ENCODE assay signal across 8 cellular contexts in genomic region chr14:30355431-30355913, GRCh38.
DNase-seq lines count a peak whose midpoint lies in the region; ATAC-seq and TF ChIP-seq lines count a peak whose summit lies in the region.

No MANE protein-coding gene starts in this region.

- no peak overlapping the region for H3K27ac Mint-ChIP-seq in type B pancreatic cell

- peaks cover 2% of the 10 kb centered on the region for H3K27me3 Mint-ChIP-seq in type B pancreatic cell

- no peak for TF ChIP-seq CTCF in fibroblast of mammary gland (conservative IDR thresholded peaks at IDR 0.05; ENCODE audit: control insufficient read depth, insufficient read depth, low read depth, low read length)
- no peak for TF ChIP-seq CTCF in type B pancreatic cell (conservative IDR thresholded peaks at IDR 0.05)

- H3K9me3 Mint-ChIP-seq in type B pancreatic cell = no peaks in the 10 kb centered on the region

- DNase-seq in fibroblast of mammary gland (ENCODE audit: low read depth) = peak; percentile 4
- no peak for DNase-seq in NCI-H1105 treated with DMSO at 0.1 percent for 48 hours (lab: John Stamatoyannopoulos, UW)
- no peak for DNase-seq in type B pancreatic cell (ENCODE audit: extremely low spot score, unreplicated experiment)
- no peak for DNase-seq in cortex of kidney (lab: John Stamatoyannopoulos, UW)
- no peak for DNase-seq in NCI-H526 (lab: John Stamatoyannopoulos, UW)

- no peak overlapping the region for H3K4me3 ChIP-seq in fibroblast of mammary gland (ENCODE audit: control insufficient read depth, low read depth, low read length)

- H3K4me1 Mint-ChIP-seq in type B pancreatic cell (ENCODE audit: unreplicated experiment) = peaks cover 14% of the 10 kb centered on the region

- H3K4me3 Mint-ChIP-seq in type B pancreatic cell = no peak overlapping the region

- peaks cover 1% of the 10 kb centered on the region for H3K36me3 Mint-ChIP-seq in type B pancreatic cell

- ATAC-seq in GM18517 (IDR thresholded peaks at IDR 0.05; ENCODE audit: unreplicated experiment) = peak; percentile 50
- peak; percentile 54 for ATAC-seq in GM21447 (IDR thresholded peaks at IDR 0.05; ENCODE audit: unreplicated experiment)
- ATAC-seq in HG03457 (IDR thresholded peaks at IDR 0.05; ENCODE audit: unreplicated experiment) = peak; percentile 54
